In the genomic region with DNA sequence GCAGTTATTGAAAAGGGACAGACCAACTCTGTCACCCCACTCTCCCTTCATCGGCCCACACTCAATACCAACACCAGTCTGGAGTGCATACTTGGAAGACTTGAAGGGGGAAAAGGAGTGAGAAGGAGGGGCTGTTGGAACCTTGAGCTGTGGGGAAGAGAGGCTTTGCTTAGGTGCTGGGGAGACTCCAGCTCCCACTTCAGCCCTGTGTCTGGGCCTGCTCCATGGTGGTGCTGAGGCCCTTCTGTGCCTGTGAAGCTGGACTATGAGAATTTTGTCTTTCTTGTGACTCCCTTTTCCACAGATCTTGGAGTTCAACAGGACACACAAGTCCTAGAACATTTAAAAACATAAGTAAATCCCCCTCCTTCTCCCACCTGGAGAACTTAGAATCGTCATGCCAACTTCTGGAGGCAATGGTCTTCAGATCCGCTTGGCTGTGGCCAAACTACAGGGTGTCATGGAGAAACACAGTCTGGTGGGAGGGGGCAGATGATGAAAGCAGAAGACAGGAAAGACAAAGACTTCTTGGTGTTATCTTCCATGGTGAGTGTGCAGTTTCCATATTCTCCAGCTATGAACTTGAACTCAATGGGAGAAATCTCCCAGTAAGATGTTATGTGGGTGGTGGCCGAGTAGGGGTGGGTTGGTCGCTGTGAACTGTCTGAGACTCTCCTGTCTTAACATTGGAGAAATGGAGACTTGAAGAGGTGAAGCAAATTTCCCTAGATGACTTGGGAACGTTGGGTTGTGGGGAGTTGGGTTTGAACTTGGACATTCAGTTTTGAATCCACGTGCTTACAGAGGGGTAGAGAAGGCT, we compare ENCODE assay signal across 18 cellular contexts. TPM values are rescaled to one million over a fixed set of nuclear protein-coding genes. Genes with fewer than 3 reads are reported as not detected.
DNase-seq lines count a peak whose midpoint lies in the region; ATAC-seq lines count a peak whose summit lies in the region.
"Had no signal": no experiment of that assay in that cellular context is flagged by ENCODE, and none has a peak within 500 bp of the region (broad histone marks: within the 10 kb centered on the region; RNA-seq: fewer than 3 reads in every experiment).

No MANE protein-coding gene starts in this region.

- H3K27me3 Mint-ChIP-seq in activated CD4-positive, alpha-beta T cell treated with anti-CD3 and anti-CD28 coated beads, Interleukin-2, amount 10 ng/mL, durations not matched to agents 24 days and 14 days = no peaks in the 10 kb centered on the region
- H3K27me3 Mint-ChIP-seq in activated CD4-positive, alpha-beta T cell treated with anti-CD3 and anti-CD28 coated beads for 36 hours = peaks cover 3% of the 10 kb centered on the region

- CTCF ChIA-PET in activated CD4-positive, alpha-beta T cell treated with anti-CD3 and anti-CD28 coated beads for 36 hours (lab: Charles Lee) = interaction anchor here (0.6 kb wide), 1 partner anchor 312 kb away, joined by 3 read pairs; no protein-coding TSS in a partner anchor

- H3K27ac ChIP-seq in BLaER1 = no peak overlapping the region
- H3K27ac ChIP-seq: HL-60 had no signal

- peak overlapping the region; percentile 9 for H3K27ac Mint-ChIP-seq in activated CD4-positive, alpha-beta T cell treated with anti-CD3 and anti-CD28 coated beads, Interleukin-2, amount 10 ng/mL, durations not matched to agents 24 days and 14 days
- no peak overlapping the region for H3K27ac Mint-ChIP-seq in activated CD4-positive, alpha-beta T cell treated with anti-CD3 and anti-CD28 coated beads for 36 hours

- H3K27me3 ChIP-seq in BLaER1 = no peaks in the 10 kb centered on the region
- H3K27me3 ChIP-seq: MG63 had no signal

- H3K4me1 Mint-ChIP-seq in activated CD4-positive, alpha-beta T cell treated with anti-CD3 and anti-CD28 coated beads, Interleukin-2, amount 10 ng/mL, durations not matched to agents 24 days and 14 days = peaks cover 39% of the 10 kb centered on the region
- H3K4me1 Mint-ChIP-seq in activated CD4-positive, alpha-beta T cell treated with anti-CD3 and anti-CD28 coated beads for 36 hours = peaks cover 13% of the 10 kb centered on the region

- H3K9me3 ChIP-seq in BLaER1 = no peaks in the 10 kb centered on the region
- H3K9me3 ChIP-seq: Caco-2, MG63 had no signal

- H3K4me1 ChIP-seq in BLaER1 = peaks cover 92% of the 10 kb centered on the region
- H3K4me1 ChIP-seq: Caco-2 had no signal

- H4K20me1 ChIP-seq in BLaER1 = no peaks in the 10 kb centered on the region

- peak overlapping the region; percentile 88; the same call in 1 of the 2 replicates for H3K4me2 ChIP-seq in BLaER1

- H3K9me3 Mint-ChIP-seq in activated CD4-positive, alpha-beta T cell treated with anti-CD3 and anti-CD28 coated beads, Interleukin-2, amount 10 ng/mL, durations not matched to agents 24 days and 14 days = peaks cover 4% of the 10 kb centered on the region
- no peaks in the 10 kb centered on the region for H3K9me3 Mint-ChIP-seq in activated CD4-positive, alpha-beta T cell treated with anti-CD3 and anti-CD28 coated beads for 36 hours (ENCODE audit: low read depth)

- no peak overlapping the region for H3K4me3 Mint-ChIP-seq in activated CD4-positive, alpha-beta T cell treated with anti-CD3 and anti-CD28 coated beads, Interleukin-2, amount 10 ng/mL, durations not matched to agents 24 days and 14 days
- H3K4me3 Mint-ChIP-seq in activated CD4-positive, alpha-beta T cell treated with anti-CD3 and anti-CD28 coated beads for 36 hours = no peak overlapping the region

- H3K36me3 ChIP-seq in BLaER1 = no peaks in the 10 kb centered on the region
- H3K36me3 ChIP-seq: MG63 had no signal

- H3K4me3 ChIP-seq in BLaER1 = no peak overlapping the region
- H3K4me3 ChIP-seq: MG63 had no signal

- POLR2A ChIA-PET in activated CD4-positive, alpha-beta T cell treated with anti-CD3 and anti-CD28 coated beads for 36 hours (lab: Charles Lee) = no interaction called here

- peaks cover 2% of the 10 kb centered on the region for H3K36me3 Mint-ChIP-seq in activated CD4-positive, alpha-beta T cell treated with anti-CD3 and anti-CD28 coated beads, Interleukin-2, amount 10 ng/mL, durations not matched to agents 24 days and 14 days (ENCODE audit: low read depth)
- no peaks in the 10 kb centered on the region for H3K36me3 Mint-ChIP-seq in activated CD4-positive, alpha-beta T cell treated with anti-CD3 and anti-CD28 coated beads for 36 hours (ENCODE audit: low read depth)

- H3K9ac ChIP-seq in BLaER1 = no peak overlapping the region

- no peak for ATAC-seq in activated CD4-positive, alpha-beta T cell treated with anti-CD3 and anti-CD28 coated beads for 36 hours
- ATAC-seq in HG02981 (IDR thresholded peaks at IDR 0.05; ENCODE audit: unreplicated experiment) = no peak
- ATAC-seq: HCT116, PC-3 had no signal

- intact Hi-C loops in activated CD4-positive, alpha-beta T cell treated with anti-CD3 and anti-CD28 coated beads, Interleukin-2, amount 10 ng/mL, durations not matched to agents 24 days and 14 days (cut with micrococcal nuclease) = no loop called here
- intact Hi-C loops in activated CD4-positive, alpha-beta T cell treated with anti-CD3 and anti-CD28 coated beads for 36 hours (cut with DNase I, micrococcal nuclease) = no loop called here

- no peak for DNase-seq in activated CD4-positive, alpha-beta T cell treated with anti-CD3 and anti-CD28 coated beads, Interleukin-2, amount 10 ng/mL, durations not matched to agents 24 days and 14 days
- no peak for DNase-seq in activated CD4-positive, alpha-beta T cell treated with anti-CD3 and anti-CD28 coated beads for 36 hours
- DNase-seq in OCI-M1 (lab: John Stamatoyannopoulos, UW) (peak; percentile 1), mesenteric fat pad (ENCODE audit: low spot score) (peak; percentile 22), cerebellar cortex (ENCODE audit: low spot score) (no peak), AG20443 (ENCODE audit: low spot score) (no peak)
- DNase-seq: Caco-2, MG63, NCI-H1105, NCI-H187, NCI-H69, PC-3 had no signal

RNA-seq across cellular contexts. Expression of gene GIMAP8, which starts 18.4 kb away (rescaled TPM):
- 7.9 and 8.5 TPM in 2 replicates for total RNA-seq in activated CD4-positive, alpha-beta T cell treated with anti-CD3 and anti-CD28 coated beads, Interleukin-2, amount 10 ng/mL, durations not matched to agents 24 days and 14 days
- 1 to 10 TPM; 7.7 to 9.6 TPM for total RNA-seq in activated CD4-positive, alpha-beta T cell treated with anti-CD3 and anti-CD28 coated beads for 36 hours
- 22.0 TPM for total RNA-seq in mesenteric fat pad
- total RNA-seq: A172, G401, PC-3 had no signal

RNA-seq across cellular contexts. Expression of gene ZNF775, which starts 52.9 kb away (rescaled TPM):
- 4.2 and 5.5 TPM in 2 replicates for total RNA-seq in activated CD4-positive, alpha-beta T cell treated with anti-CD3 and anti-CD28 coated beads, Interleukin-2, amount 10 ng/mL, durations not matched to agents 24 days and 14 days
- 1 to 10 TPM; 3.9 to 5.1 TPM for total RNA-seq in activated CD4-positive, alpha-beta T cell treated with anti-CD3 and anti-CD28 coated beads for 36 hours
- total RNA-seq in mesenteric fat pad = 1.6 TPM

Comparison
In these comparisons a context has a peak if more than half of its experiments do, and no peak if none do; other contexts are left out.
1. DNase-seq: peak in OCI-M1 (single experiment) and mesenteric fat pad (single experiment); none in activated CD4-positive, alpha-beta T cell treated with anti-CD3 and anti-CD28 coated beads, Interleukin-2, amount 10 ng/mL, durations not matched to agents 24 days and 14 days (single experiment), activated CD4-positive, alpha-beta T cell treated with anti-CD3 and anti-CD28 coated beads for 36 hours (single experiment), cerebellar cortex (single experiment) and AG20443 (single experiment).